8 cellular contexts compared by ENCODE assay signal in the genomic region with DNA sequence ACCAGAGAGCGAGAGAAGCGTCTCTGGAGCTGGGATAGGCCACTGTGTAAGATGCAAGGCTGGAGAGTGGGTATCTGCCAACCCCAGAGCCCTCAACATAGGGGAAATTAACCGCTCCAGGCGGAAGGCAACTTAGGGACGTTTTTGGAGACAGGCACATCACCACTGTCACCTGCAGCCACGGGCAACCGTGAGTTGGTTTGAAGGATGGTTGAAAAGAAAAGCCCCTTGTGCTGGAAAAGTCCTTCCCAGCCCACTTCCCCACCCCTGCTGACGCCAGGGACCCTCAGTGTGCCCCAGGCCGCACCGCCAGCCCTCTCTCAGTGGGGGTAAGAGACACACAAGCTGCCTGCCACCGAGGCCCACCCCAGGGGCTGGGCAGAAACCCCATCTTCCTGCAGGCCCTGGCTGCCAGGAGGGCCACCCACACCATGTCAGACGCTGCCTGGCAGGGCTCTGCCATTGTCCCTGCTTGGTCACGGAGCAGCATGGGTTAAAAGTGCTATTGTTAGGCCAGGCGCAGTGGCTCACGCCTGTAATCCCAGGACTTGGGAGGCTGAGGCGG.
DNase-seq lines count a peak whose midpoint lies in the region; FAIRE-seq and TF ChIP-seq lines count a peak whose summit lies in the region.
"Not testable (repeated sequence)": the region's sequence is repeated elsewhere in the genome, so short reads cannot be mapped to it uniquely, and the experiment has no call there.

No MANE protein-coding gene starts in this region.

- H3K27ac ChIP-seq in PC-9: peak overlapping the region; percentile 100
- H3K27ac ChIP-seq in endothelial cell of umbilical vein (ENCODE audit: insufficient read depth, low read depth, low read length): peak overlapping the region; percentile 84
- H3K27ac ChIP-seq in kidney (ENCODE audit: low read depth in 2 of 2, low read length in 2 of 2): not testable (repeated sequence)
- H3K27ac ChIP-seq in sigmoid colon: peak overlapping the region in 3 of 4 donors; percentile 12 to 81 (median 19)
- peak overlapping the region; percentile 74 to 85 for H3K27ac ChIP-seq in uterus

- not testable (repeated sequence) for H4K20me1 ChIP-seq in PC-9 (ENCODE audit: insufficient read depth); endothelial cell of umbilical vein (replicated peaks; ENCODE audit: control insufficient read depth, extremely low read depth, insufficient read depth, low read length)

- peaks cover 34% of the 10 kb centered on the region for H3K4me1 Mint-ChIP-seq in Calu3 (ENCODE audit: low read depth, unreplicated experiment)
- H3K4me1 Mint-ChIP-seq in brain: peaks cover 23% of the 10 kb centered on the region
- H3K4me1 Mint-ChIP-seq in nephron: peaks cover 35% of the 10 kb centered on the region

- H3K9me2 ChIP-seq in PC-9 (ENCODE audit: insufficient read depth): not testable (repeated sequence)

- TF ChIP-seq CTCF in Calu3 (IDR thresholded peaks at IDR 0.05; ENCODE audit: unreplicated experiment); PC-9 (conservative IDR thresholded peaks at IDR 0.05); brain (conservative IDR thresholded peaks at IDR 0.05); endothelial cell of umbilical vein (IDR thresholded peaks at IDR 0.05; ENCODE audit: extremely low read depth in 1 of 2, insufficient read depth in 1 of 2, low read depth in 1 of 2, low read length in 2 of 2); kidney (IDR thresholded peaks at IDR 0.05; ENCODE audit: borderline replicate concordance, extremely low read depth, insufficient read depth); nephron (IDR thresholded peaks at IDR 0.05; ENCODE audit: unreplicated experiment in 3 of 3); sigmoid colon (IDR thresholded peaks at IDR 0.05); uterus (IDR thresholded peaks at IDR 0.05): not testable (repeated sequence)

- not testable (repeated sequence) for TF ChIP-seq EP300 in sigmoid colon (IDR thresholded peaks at IDR 0.05)

- not testable (repeated sequence) for H3K9ac ChIP-seq in endothelial cell of umbilical vein (replicated peaks; ENCODE audit: extremely low read depth, insufficient read depth, low read length); kidney (ENCODE audit: low read length in 2 of 2)

- H3K27me3 Mint-ChIP-seq in Calu3 (ENCODE audit: unreplicated experiment); nephron (ENCODE audit: low read depth): not testable (repeated sequence)
- H3K27me3 Mint-ChIP-seq in brain: peaks cover 11% of the 10 kb centered on the region

- not testable (repeated sequence) for H2AFZ ChIP-seq in PC-9; endothelial cell of umbilical vein (ENCODE audit: low read depth, low read length)

- H3K9me3 Mint-ChIP-seq in Calu3 (ENCODE audit: low read depth, unreplicated experiment); brain; nephron: not testable (repeated sequence)

- not testable (repeated sequence) for FAIRE-seq in endothelial cell of umbilical vein (lab: Jason Lieb, UNC); kidney (lab: Jason Lieb, UNC)

- H3K4me2 ChIP-seq in PC-9 (peak overlapping the region; percentile 84), endothelial cell of umbilical vein (ENCODE audit: insufficient read depth, low read length) (peak overlapping the region; percentile 36)

- dilution Hi-C loops in endothelial cell of umbilical vein (cut with MboI; ENCODE audit: extremely low pct_ligation_motif_present, low sequenced_read_pairs): not testable (repeated sequence)

- H3K4me1 ChIP-seq in PC-9 (replicated peaks; ENCODE audit: insufficient read depth): peaks cover 68% of the 10 kb centered on the region
- H3K4me1 ChIP-seq in endothelial cell of umbilical vein (ENCODE audit: control insufficient read depth, extremely low read depth, insufficient read depth, low read length): peaks cover 49% of the 10 kb centered on the region
- not testable (repeated sequence) for H3K4me1 ChIP-seq in kidney (ENCODE audit: control insufficient read depth in 1 of 2, insufficient read depth in 1 of 2, low read depth in 1 of 2, low read length in 2 of 2)
- peaks cover 0 to 55% (median 54%) of the 10 kb centered on the region in 4 donors for H3K4me1 ChIP-seq in sigmoid colon
- peaks cover 3 to 17% of the 10 kb centered on the region in 2 donors for H3K4me1 ChIP-seq in uterus

- CTCF ChIA-PET in Calu3 (lab: Charles Lee); PC-9 (lab: Charles Lee); endothelial cell of umbilical vein (lab: Charles Lee): not testable (repeated sequence)

- H3K9me3 ChIP-seq in PC-9 (ENCODE audit: insufficient read depth, low read depth); endothelial cell of umbilical vein (replicated peaks; ENCODE audit: control insufficient read depth, insufficient read depth, low read length); kidney (ENCODE audit: control insufficient read depth in 1 of 2, low read length in 2 of 2); sigmoid colon; uterus: not testable (repeated sequence)

- not testable (repeated sequence) for TF ChIP-seq POLR2A in endothelial cell of umbilical vein (IDR thresholded peaks at IDR 0.05; ENCODE audit: low read depth, low read length); sigmoid colon (IDR thresholded peaks at IDR 0.05); uterus (IDR thresholded peaks at IDR 0.05)

- H3K36me3 ChIP-seq in PC-9 (ENCODE audit: low read depth); endothelial cell of umbilical vein (ENCODE audit: control insufficient read depth in 2 of 2, extremely low read depth in 1 of 2, insufficient read depth in 2 of 2, low read length in 2 of 2); kidney (ENCODE audit: control insufficient read depth in 1 of 2, insufficient read depth in 2 of 2, low read length in 2 of 2); sigmoid colon; uterus: not testable (repeated sequence)

- not testable (repeated sequence) for H3K9me1 ChIP-seq in endothelial cell of umbilical vein (replicated peaks; ENCODE audit: control insufficient read depth, extremely low read depth, insufficient read depth, low read length)

- H3K27me3 ChIP-seq in PC-9 (ENCODE audit: insufficient read depth, low read depth); endothelial cell of umbilical vein (ENCODE audit: control insufficient read depth in 2 of 2, insufficient read depth in 2 of 2, low read length in 2 of 2); sigmoid colon; uterus: not testable (repeated sequence)

- intact Hi-C loops in Calu3 (cut with micrococcal nuclease; ENCODE audit: unreplicated experiment); PC-9 (cut with micrococcal nuclease; ENCODE audit: unreplicated experiment); endothelial cell of umbilical vein (cut with micrococcal nuclease); kidney (cut with DNase I); sigmoid colon (cut with DNase I); uterus (cut with DNase I; ENCODE audit: low total_unique reads): not testable (repeated sequence)

- DNase-seq in Calu3; PC-9; endothelial cell of umbilical vein (ENCODE audit: low read depth, low spot score); sigmoid colon; uterus: not testable (repeated sequence)
- DNase-seq in kidney: peak; percentile 64

- POLR2A ChIA-PET in PC-9 (lab: Charles Lee; ENCODE audit: unreplicated experiment); endothelial cell of umbilical vein (lab: Charles Lee): not testable (repeated sequence)

- H3F3A ChIP-seq in PC-9 (ENCODE audit: insufficient read depth, low read depth): peaks cover 27% of the 10 kb centered on the region

- not testable (repeated sequence) for BruUV-seq in Calu3 (replicated peaks; lab: Mats Ljungman, UMichigan); PC-9 (replicated peaks; lab: Mats Ljungman, UMichigan); endothelial cell of umbilical vein (replicated peaks; lab: Mats Ljungman, UMichigan)

- H3K79me2 ChIP-seq in PC-9 (ENCODE audit: low read depth): peaks cover 21% of the 10 kb centered on the region
- not testable (repeated sequence) for H3K79me2 ChIP-seq in endothelial cell of umbilical vein (ENCODE audit: control insufficient read depth, insufficient read depth, low read length)

- WGBS in sigmoid colon, 2 donors: 83 to 87% methylated on average over 16 of the region's 16 CpGs

- H3K4me3 ChIP-seq in PC-9; endothelial cell of umbilical vein (replicated peaks in 1 of 3; ENCODE audit: insufficient read depth in 1 of 3, low read depth in 1 of 3, low read length in 3 of 3); kidney (ENCODE audit: low read length in 2 of 2); sigmoid colon; uterus: not testable (repeated sequence)

- peak overlapping the region; percentile 20 for H3K4me3 Mint-ChIP-seq in Calu3 (ENCODE audit: low read depth, unreplicated experiment)
- H3K4me3 Mint-ChIP-seq in brain, nephron: not testable (repeated sequence)

- peak overlapping the region; percentile 89 for H3K27ac Mint-ChIP-seq in Calu3 (ENCODE audit: unreplicated experiment)
- H3K27ac Mint-ChIP-seq in brain: peak overlapping the region in 3 of 5 experiments; percentile 73 to 87 (median 85)
- H3K27ac Mint-ChIP-seq in nephron: peak overlapping the region; percentile 69 to 73 (median 72)

- H3K36me3 Mint-ChIP-seq in Calu3 (ENCODE audit: insufficient read depth, unreplicated experiment): peaks cover 48% of the 10 kb centered on the region
- H3K36me3 Mint-ChIP-seq in brain; nephron (ENCODE audit: low read depth): not testable (repeated sequence)
